Comparison of ENCODE assay signal across 4 cellular contexts in the genomic region with DNA sequence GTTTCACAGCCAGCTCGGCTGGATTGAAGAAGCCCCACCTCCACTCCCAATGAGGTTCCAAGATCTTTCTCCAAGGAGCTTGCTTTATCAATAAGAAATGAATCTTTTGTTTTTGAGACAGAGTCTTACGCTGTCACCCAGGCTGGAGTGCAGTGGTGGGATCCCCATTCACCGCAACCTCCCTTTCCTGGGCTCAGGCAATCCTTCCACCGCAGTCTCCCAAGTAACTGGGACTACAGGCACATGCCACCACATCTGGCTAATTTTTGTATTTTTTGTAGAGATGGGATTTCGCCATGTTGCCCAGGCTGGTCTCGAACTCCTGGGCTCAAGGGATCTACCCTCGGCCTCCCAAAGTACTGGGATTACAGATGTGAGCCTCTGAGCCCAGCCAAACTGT.
A peak's percentile ranks its signal among the peaks of the same experiment; 100 is the strongest.
DNase-seq lines count a peak whose midpoint lies in the region.
"Not testable (repeated sequence)": the region's sequence is repeated elsewhere in the genome, so short reads cannot be mapped to it uniquely, and the experiment has no call there.

No MANE protein-coding gene starts in this region.

- peak overlapping the region; percentile 95; the same call in 1 of the 2 replicates for H3K4me2 ChIP-seq in BLaER1

- H3K9me3 Mint-ChIP-seq in immature natural killer cell: not testable (repeated sequence)

- not testable (repeated sequence) for H3K4me3 ChIP-seq in BLaER1

- H3K27me3 ChIP-seq in BLaER1: not testable (repeated sequence)

- not testable (repeated sequence) for H3K36me3 Mint-ChIP-seq in immature natural killer cell

- not testable (repeated sequence) for H3K9ac ChIP-seq in BLaER1

- peaks cover 5 to 16% (median 9%) of the 10 kb centered on the region in 3 donors for H3K27me3 Mint-ChIP-seq in immature natural killer cell (ENCODE audit: low read depth in 3 of 3)

- peak overlapping the region in 4 of 5 donors; percentile 22 to 69 (median 52) for H3K4me3 Mint-ChIP-seq in immature natural killer cell

- peaks cover 31% of the 10 kb centered on the region for H3K9me3 ChIP-seq in BLaER1

- peak overlapping the region in 2 of 6 donors; percentile 38 to 90 for H3K27ac Mint-ChIP-seq in immature natural killer cell

- not testable (repeated sequence) for H3K27ac ChIP-seq in BLaER1

- H4K20me1 ChIP-seq in BLaER1: not testable (repeated sequence)

- DNase-seq in immature natural killer cell: not testable (repeated sequence)
- DNase-seq in mesenteric fat pad (ENCODE audit: low spot score) (peak; percentile 74), posterior vena cava (ENCODE audit: low spot score) (peak; percentile 37)

- intact Hi-C loops in posterior vena cava (cut with DNase I): not testable (repeated sequence)

- peaks cover 41% of the 10 kb centered on the region for H3K4me1 ChIP-seq in BLaER1

- H3K36me3 ChIP-seq in BLaER1: not testable (repeated sequence)

- peaks cover 60 to 77% of the 10 kb centered on the region in 2 donors for H3K4me1 Mint-ChIP-seq in immature natural killer cell
